9 cellular contexts compared by ENCODE assay signal in the genomic region with DNA sequence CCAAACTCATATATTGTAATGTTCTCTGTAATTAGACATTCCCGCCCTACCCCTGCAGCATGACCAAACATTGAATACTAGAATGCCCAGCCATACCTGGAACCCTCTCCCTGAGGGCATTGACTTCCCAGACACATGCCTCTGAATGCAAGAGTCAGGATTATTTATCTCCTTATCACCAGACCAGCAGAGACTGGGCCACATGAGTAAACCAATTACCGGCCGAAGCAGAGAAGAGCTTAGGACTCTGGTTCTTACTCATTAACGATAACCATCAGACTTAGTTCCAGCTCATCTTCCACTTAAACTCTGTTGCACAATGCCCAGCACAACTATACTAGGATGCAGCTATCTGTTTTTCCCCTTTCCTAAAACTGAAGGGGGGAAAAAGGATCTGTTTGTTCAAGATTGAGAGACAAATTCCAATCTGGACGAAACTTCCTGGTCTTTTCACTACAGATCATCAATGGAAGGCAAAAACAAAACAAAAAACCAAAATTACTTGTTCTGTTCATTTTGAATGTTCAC.
DNase-seq lines count a peak whose midpoint lies in the region; ATAC-seq and TF ChIP-seq lines count a peak whose summit lies in the region.
"Had no signal": no experiment of that assay in that cellular context is flagged by ENCODE, and none has a peak within 500 bp of the region (broad histone marks: within the 10 kb centered on the region; RNA-seq: fewer than 3 reads in every experiment).

No MANE protein-coding gene starts in this region.

- H3K27ac ChIP-seq in PC-3 (ENCODE audit: low read length): no peak overlapping the region
- peak overlapping the region in 3 of 4 donors; percentile 18 to 62 (median 27) for H3K27ac ChIP-seq in sigmoid colon

- intact Hi-C loops in PC-3 (cut with micrococcal nuclease) (no loop called here), sigmoid colon (cut with DNase I) (no loop called here)

- H3K9ac ChIP-seq in PC-3 (ENCODE audit: low read length): no peak overlapping the region

- H3K4me3 ChIP-seq in PC-3 (ENCODE audit: low read length) (no peak overlapping the region), fibroblast of the aortic adventitia (ENCODE audit: low read depth, low read length) (no peak overlapping the region), sigmoid colon (no peak overlapping the region)

- no peaks in the 10 kb centered on the region for H4K20me1 ChIP-seq in PC-3 (ENCODE audit: low read length)

- CTCF ChIA-PET in PC-3 (lab: Charles Lee): no interaction called here

- H3K9me3 ChIP-seq in PC-3 (ENCODE audit: low read length) (no peaks in the 10 kb centered on the region), sigmoid colon (no peaks in the 10 kb centered on the region)

- POLR2A ChIA-PET in PC-3 (lab: Charles Lee; ENCODE audit: unreplicated experiment): no interaction called here

- DNase-seq in ELF-1 (ENCODE audit: low read depth, low spot score): peak; percentile 83
- peak; percentile 47 for DNase-seq in PC-3
- peak; percentile 47 for DNase-seq in fibroblast of the aortic adventitia (ENCODE audit: low read depth)
- no peak for DNase-seq in sigmoid colon
- no peak for DNase-seq in NCI-H146 treated with DMSO at 0.1 percent for 48 hours (lab: John Stamatoyannopoulos, UW; ENCODE audit: unreplicated experiment)
- DNase-seq in dedifferentiated amniotic fluid mesenchymal stem cell (ENCODE audit: extremely low spot score): no peak
- no peak for DNase-seq in NK-92 treated with Interleukin-12 subunit alpha and Interleukin-12 subunit beta, amount 100 ng/mL, for 24 hours (lab: John Stamatoyannopoulos, UW)
- no peak for DNase-seq in C1 segment of cervical spinal cord (lab: John Stamatoyannopoulos, UW)
- DNase-seq: stimulated activated CD4-positive, alpha-beta T cell treated with anti-CD3 and anti-CD28 coated beads, Interleukin-4, amount 100 ng/mL, for 1 hour had no signal

- TF ChIP-seq CTCF in PC-3 (conservative IDR thresholded peaks at IDR 0.05; ENCODE audit: low read depth, low read length) (no peak), fibroblast of the aortic adventitia (IDR thresholded peaks at IDR 0.05; ENCODE audit: insufficient read depth, low read length) (no peak), sigmoid colon (IDR thresholded peaks at IDR 0.05) (no peak)

- 85 to 88% methylated on average over 5 of the region's 5 CpGs for WGBS in sigmoid colon, 2 donors

- H3K4me1 ChIP-seq in PC-3 (ENCODE audit: insufficient read depth, low read length) (0 out of 2 replicates have a peak, but pooled peaks cover 12% of the 10 kb centered on the region), sigmoid colon (peaks cover 0 to 23% (median 13%) of the 10 kb centered on the region in 4 donors)

- no peak for TF ChIP-seq EP300 in sigmoid colon (IDR thresholded peaks at IDR 0.05)

- ATAC-seq in PC-3: no peak

- no peak for TF ChIP-seq POLR2A in sigmoid colon (IDR thresholded peaks at IDR 0.05)

- H3K79me2 ChIP-seq in PC-3 (ENCODE audit: low read length): no peaks in the 10 kb centered on the region

- H3F3A ChIP-seq in PC-3 (ENCODE audit: low read length, unreplicated experiment): no peaks in the 10 kb centered on the region

- no TSS peak for BruUV-seq in PC-3 (replicated peaks; lab: Mats Ljungman, UMichigan)

- no peaks in the 10 kb centered on the region for H3K27me3 ChIP-seq in PC-3 (ENCODE audit: low read length)
- H3K27me3 ChIP-seq in sigmoid colon: no peaks in the 10 kb centered on the region

- no peak overlapping the region for H2AFZ ChIP-seq in PC-3 (ENCODE audit: low read length)

- no peaks in the 10 kb centered on the region for H3K9me2 ChIP-seq in PC-3 (replicated peaks; ENCODE audit: low read length)

- peak overlapping the region; percentile 20 for H3K4me2 ChIP-seq in PC-3 (ENCODE audit: low read length)

- H3K36me3 ChIP-seq in PC-3 (ENCODE audit: low read depth, low read length) (no peaks in the 10 kb centered on the region), sigmoid colon (no peaks in the 10 kb centered on the region)

Comparison
In these comparisons a context has a peak if more than half of its experiments do, and no peak if none do; other contexts are left out.
1. DNase-seq: peak in ELF-1 (single experiment), PC-3 (single experiment) and fibroblast of the aortic adventitia (single experiment); none in sigmoid colon (single experiment), NCI-H146 treated with DMSO at 0.1 percent for 48 hours (single experiment), dedifferentiated amniotic fluid mesenchymal stem cell (single experiment), NK-92 treated with Interleukin-12 subunit alpha and Interleukin-12 subunit beta, amount 100 ng/mL, for 24 hours (single experiment) and C1 segment of cervical spinal cord (0 of 14).